ENCODE assay signal across 1 cellular context in genomic region chr1:180193371-180194047, GRCh38.
TF ChIP-seq lines count a peak whose summit lies in the region.

No MANE protein-coding gene starts in this region.

TF ChIP-seq in HepG2, 621 proteins besides CTCF, POLR2A, EP300 and RAD21:
- TF ChIP-seq ZNF687 (CRISPR knock-in tag; IDR thresholded peaks at IDR 0.05) (peak; percentile 14; the same call in 1 of the 2 replicates), NR2F1 (CRISPR knock-in tag; IDR thresholded peaks at IDR 0.05) (no peak)
